In the genomic region with DNA sequence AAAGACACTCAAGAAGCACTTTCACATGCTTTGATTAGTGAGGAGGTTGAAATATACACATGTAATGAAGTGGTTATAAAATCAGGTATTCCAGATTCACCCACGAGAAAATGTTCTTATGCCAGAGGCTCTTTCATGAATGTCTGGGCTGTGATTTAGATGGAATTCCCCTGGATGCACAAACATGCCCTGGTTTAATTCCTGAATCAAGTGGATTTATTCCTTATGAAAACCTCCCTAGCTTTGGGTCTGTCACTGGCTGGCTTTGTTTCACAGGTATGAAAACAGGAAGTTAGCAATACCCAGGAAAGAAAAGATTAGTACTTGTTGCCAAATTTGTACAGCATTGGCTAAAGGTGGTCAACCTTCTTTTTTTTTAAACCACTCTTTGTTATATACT, we compare ENCODE assay signal across 34 cellular contexts.
DNase-seq lines count a peak whose midpoint lies in the region; ATAC-seq and TF ChIP-seq lines count a peak whose summit lies in the region.
"Had no signal": no experiment of that assay in that cellular context is flagged by ENCODE, and none has a peak within 500 bp of the region (broad histone marks: within the 10 kb centered on the region; RNA-seq: fewer than 3 reads in every experiment).

No MANE protein-coding gene starts in this region.

- intact Hi-C loops in spleen (cut with DNase I; ENCODE audit: low total_unique reads) = no loop called here

- peaks cover 0 to 14% (median 9%) of the 10 kb centered on the region in 6 donors for H3K4me1 ChIP-seq in spleen
- H3K4me1 ChIP-seq: BE2C, right lobe of liver, SJCRH30 had no signal

- no peaks in the 10 kb centered on the region for H3K36me3 ChIP-seq in spleen
- H3K36me3 ChIP-seq: ascending aorta, BE2C, right lobe of liver, SJCRH30, upper lobe of left lung had no signal

- peak; percentile 55 for DNase-seq in NCI-H226
- DNase-seq in dermis microvascular lymphatic vessel endothelial cell (ENCODE audit: low read depth in 2 of 2) = peak; percentile 3 to 15
- peak; percentile 21 for DNase-seq in kidney glomerular epithelial cell (lab: John Stamatoyannopoulos, UW)
- DNase-seq in A172 (ENCODE audit: low spot score) = no peak
- DNase-seq in activated effector memory CD4-positive, alpha-beta T cell treated with Interleukin-2 at 50 U/mL for 16 hours = no peak
- DNase-seq in spleen = no peak
- DNase-seq: ACHN; activated CD4-positive, alpha-beta memory T cell treated with anti-CD3 and anti-CD28 coated beads for 36 hours; activated CD8-positive, alpha-beta memory T cell treated with anti-CD3 and anti-CD28 coated beads, Interleukin-2, amount 50 U/mL, for 48 hours; BE2C; COR-L47; DMS79 treated with DMSO at 0.1 percent for 48 hours; dorsolateral prefrontal cortex; GM23248; HFFc6; left cardiac atrium; NCI-H1048; NCI-H187 treated with DMSO at 0.1 percent for 48 hours; NCI-H2171 treated with DMSO at 0.1 percent for 48 hours; NCI-H526; NK-92 treated with Interleukin-12 subunit alpha and Interleukin-12 subunit beta, amount 100 ng/mL, for 24 hours; posterior cingulate gyrus; right lobe of liver; SJCRH30; stimulated activated CD4-positive, alpha-beta T cell treated with anti-CD3 and anti-CD28 coated beads, Interleukin-4, amount 100 ng/mL, for 24 hours; T-cell; upper lobe of left lung had no signal

- H3K27ac ChIP-seq in spleen = no peak overlapping the region
- H3K27ac ChIP-seq: ascending aorta, dorsolateral prefrontal cortex, GM23248, neural progenitor cell, right lobe of liver, SJCRH30, upper lobe of left lung had no signal

- H3K27me3 ChIP-seq in spleen (replicated peaks in 1 of 7) = no peaks in the 10 kb centered on the region
- H3K27me3 ChIP-seq: ascending aorta, BE2C, dorsolateral prefrontal cortex, neural progenitor cell, right lobe of liver, SJCRH30, upper lobe of left lung had no signal

- H3K9me3 ChIP-seq in spleen = no peaks in the 10 kb centered on the region
- H3K9me3 ChIP-seq: ascending aorta, BE2C, right lobe of liver, SJCRH30, upper lobe of left lung had no signal

- no peak overlapping the region for H3K4me3 ChIP-seq in spleen
- H3K4me3 ChIP-seq: ascending aorta, dorsolateral prefrontal cortex, GM23248, neural progenitor cell, right lobe of liver, SJCRH30, upper lobe of left lung had no signal

- TF ChIP-seq CTCF in spleen (IDR thresholded peaks at IDR 0.05 in 8 of 11, conservative IDR thresholded peaks at IDR 0.05 in 3 of 11) = no peak

- WGBS in spleen, 5 donors = 30 to 63% (median 45%) methylated on average over 1 of the region's 1 CpG

- TF ChIP-seq POLR2A in spleen (IDR thresholded peaks at IDR 0.05) = no peak

- ATAC-seq in GM18511 (IDR thresholded peaks at IDR 0.05; ENCODE audit: unreplicated experiment) (peak; percentile 8), GM19328 (IDR thresholded peaks at IDR 0.05; ENCODE audit: unreplicated experiment) (no peak)
- ATAC-seq: activated naive CD4-positive, alpha-beta T cell treated with anti-CD3 and anti-CD28 coated beads, Interleukin-2, amount 50 U/mL, for 72 hours; activated T-helper 17 cell treated with anti-CD3 and anti-CD28 coated beads, Interleukin-2, amount 50 U/mL, for 72 hours; stimulated activated effector memory CD8-positive, alpha-beta T cell treated with anti-CD3 and anti-CD28 coated beads, Interleukin-12 subunit alpha, Interleukin-12 subunit beta, amount 100 ng/mL, for 72 hours; T-cell had no signal

Comparison
In these comparisons a context has a peak if more than half of its experiments do, and no peak if none do; other contexts are left out.
1. DNase-seq: peak in NCI-H226 (single experiment), dermis microvascular lymphatic vessel endothelial cell (2 of 2) and kidney glomerular epithelial cell (single experiment); none in A172 (single experiment), activated effector memory CD4-positive, alpha-beta T cell treated with Interleukin-2 at 50 U/mL for 16 hours (single experiment) and spleen (single experiment).